In the genomic region with DNA sequence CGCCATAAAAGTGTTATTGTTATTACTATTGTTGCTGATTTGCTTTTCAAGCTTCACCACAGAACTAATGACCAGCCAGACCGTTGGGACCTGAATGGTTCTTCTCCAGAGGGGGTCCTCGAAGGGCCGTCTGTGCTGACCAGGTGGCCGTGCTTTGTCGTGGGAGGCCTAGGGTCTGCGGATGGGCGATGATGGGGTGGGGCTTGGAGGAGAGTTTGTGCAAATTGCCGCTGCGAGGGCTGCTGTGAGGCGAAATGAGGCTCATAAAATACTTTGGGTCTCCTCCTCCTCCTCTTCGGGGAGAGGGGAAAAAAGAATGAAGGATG, we compare ENCODE assay signal across 8 cellular contexts. TPM values are rescaled to one million over a fixed set of nuclear protein-coding genes. Genes with fewer than 3 reads are reported as not detected.
A peak's percentile ranks its signal among the peaks of the same experiment; 100 is the strongest.
DNase-seq lines count a peak whose midpoint lies in the region; ATAC-seq and TF ChIP-seq lines count a peak whose summit lies in the region.

No MANE protein-coding gene starts in this region.

- H3K4me1 Mint-ChIP-seq in H9, result peaks cover 43 to 45% of the 10 kb centered on the region in 2 experiments
- peaks cover 46% of the 10 kb centered on the region for H3K4me1 Mint-ChIP-seq in T-helper 17 cell

- H2AFZ ChIP-seq in H9 (ENCODE audit: low read length) (peak overlapping the region; percentile 60), hepatocyte (peak overlapping the region; percentile 45)

- peaks cover 7% of the 10 kb centered on the region for H3K79me1 ChIP-seq in H9 (ENCODE audit: insufficient read depth, low read depth, low read length, poor library complexity, severe bottlenecking)

- no peak overlapping the region for H2BK5ac ChIP-seq in H9 (ENCODE audit: insufficient read length, low read length)

- H2BK12ac ChIP-seq in H9 (ENCODE audit: insufficient read length, low read depth, low read length), result no peak overlapping the region

- peak; percentile 41 for DNase-seq in H9
- no peak for DNase-seq in T-helper 17 cell
- DNase-seq in hepatocyte (ENCODE audit: low spot score), result no peak
- DNase-seq in stomach, result no peak
- DNase-seq in middle frontal gyrus (ENCODE audit: extremely low spot score, low spot score), result no peak

- H4K8ac ChIP-seq in H9 (replicated peaks; ENCODE audit: insufficient read length, low read depth, low read length), result no peak overlapping the region

- no peak overlapping the region; the same call in 1 of the 2 replicates for H3K14ac ChIP-seq in H9 (ENCODE audit: insufficient read depth, low read length)

- no peak for TF ChIP-seq EP300 in stomach (IDR thresholded peaks at IDR 0.05)

- peaks cover 0 to 3% of the 10 kb centered on the region in 2 experiments; a peak in 3 of 5 replicates for H3K9me3 Mint-ChIP-seq in H9

- peak overlapping the region; percentile 87 to 94 (median 90) for H3K9ac ChIP-seq in BLaER1 treated with 17β-estradiol and CSF1 and Interleukin-3, amounts not matched to agents 10 nM and 100 nM
- H3K9ac ChIP-seq in H9 (ENCODE audit: extremely low read depth, insufficient read length, low read length), result peak overlapping the region; percentile 53

- H4K91ac ChIP-seq in H9 (ENCODE audit: insufficient read length, low read depth, low read length), result no peak overlapping the region

- H3K23ac ChIP-seq in H9 (ENCODE audit: insufficient read length, low read depth, low read length), result no peak overlapping the region

- peaks cover 8 to 35% (median 29%) of the 10 kb centered on the region in 11 experiments; a peak in 20 of 22 replicates for H4K20me1 ChIP-seq in BLaER1 treated with 17β-estradiol and CSF1 and Interleukin-3, amounts not matched to agents 10 nM and 100 nM
- no peaks in the 10 kb centered on the region for H4K20me1 ChIP-seq in H9 (ENCODE audit: control insufficient read depth, insufficient read depth, insufficient read length)
- no peaks in the 10 kb centered on the region for H4K20me1 ChIP-seq in hepatocyte (ENCODE audit: insufficient read depth, poor library complexity, severe bottlenecking)

- H2AK5ac ChIP-seq in H9 (ENCODE audit: insufficient read length, low read length), result no peak overlapping the region

- peaks cover 8% of the 10 kb centered on the region; the same call in 1 of the 2 replicates for H3K79me2 ChIP-seq in H9 (ENCODE audit: insufficient read depth, low read length)
- H3K79me2 ChIP-seq in hepatocyte, result peaks cover 29% of the 10 kb centered on the region

- H3K23me2 ChIP-seq in H9 (ENCODE audit: insufficient read length, low read depth, low read length, poor library complexity, severe bottlenecking), result peaks cover 18% of the 10 kb centered on the region

- H3K4me3 ChIP-seq in BLaER1 treated with 17β-estradiol and CSF1 and Interleukin-3, amounts not matched to agents 10 nM and 100 nM, result peak overlapping the region; percentile 71 to 91 (median 86)
- H3K4me3 ChIP-seq in hepatocyte (peak overlapping the region; percentile 18), stomach (peak overlapping the region; percentile 71 to 91 (median 74))

- TF ChIP-seq CTCF in H9 (conservative IDR thresholded peaks at IDR 0.05), result no peak
- TF ChIP-seq CTCF in hepatocyte (IDR thresholded peaks at IDR 0.05; ENCODE audit: poor library complexity), result no peak
- no peak for TF ChIP-seq CTCF in stomach (IDR thresholded peaks at IDR 0.05)

- no peaks in the 10 kb centered on the region for H3K9me2 ChIP-seq in hepatocyte (replicated peaks; ENCODE audit: insufficient read depth)

- peak overlapping the region; percentile 77 to 92 (median 83); a peak in 21 of 22 replicates for H3K27ac ChIP-seq in BLaER1 treated with 17β-estradiol and CSF1 and Interleukin-3, amounts not matched to agents 10 nM and 100 nM
- H3K27ac ChIP-seq in H9 (ENCODE audit: insufficient read length, low read depth, low read length) (no peak overlapping the region), hepatocyte (peak overlapping the region; percentile 13), stomach (peak overlapping the region; percentile 80 to 93 (median 92))

- peaks cover 28 to 32% (median 29%) of the 10 kb centered on the region in 3 experiments for H3K36me3 Mint-ChIP-seq in H9 (ENCODE audit: insufficient read depth in 1 of 3, low read depth in 3 of 3)
- H3K36me3 Mint-ChIP-seq in T-helper 17 cell (ENCODE audit: low read depth), result peaks cover 13% of the 10 kb centered on the region

- no peak overlapping the region for H4K5ac ChIP-seq in H9 (ENCODE audit: insufficient read length, low read depth, low read length)

- peak overlapping the region; percentile 94 to 99 (median 96); a peak in 6 of 7 replicates for H3K27ac Mint-ChIP-seq in H9
- H3K27ac Mint-ChIP-seq in T-helper 17 cell, result peak overlapping the region; percentile 100

- H3K36me3 ChIP-seq in BLaER1 treated with 17β-estradiol and CSF1 and Interleukin-3, amounts not matched to agents 10 nM and 100 nM, result peaks cover 27 to 32% (median 29%) of the 10 kb centered on the region in 11 experiments
- H3K36me3 ChIP-seq in hepatocyte (replicated peaks; ENCODE audit: insufficient read depth, low read depth) (no peaks in the 10 kb centered on the region), stomach (peaks cover 26 to 30% (median 30%) of the 10 kb centered on the region in 4 donors)

- peak overlapping the region; percentile 9 for H3K18ac ChIP-seq in H9 (ENCODE audit: insufficient read length, low read depth, low read length)

- no peak overlapping the region for H2BK20ac ChIP-seq in H9 (ENCODE audit: low read depth, low read length, poor library complexity, severe bottlenecking)

- no peak overlapping the region for H3T11ph ChIP-seq in H9 (ENCODE audit: low read length)

- H3K4me1 ChIP-seq in BLaER1 treated with 17β-estradiol and CSF1 and Interleukin-3, amounts not matched to agents 10 nM and 100 nM, result peaks cover 45 to 51% (median 49%) of the 10 kb centered on the region in 10 experiments
- H3K4me1 ChIP-seq in H9 (ENCODE audit: insufficient read depth, low read length) (peaks cover 9% of the 10 kb centered on the region; the same call in 1 of the 2 replicates), hepatocyte (ENCODE audit: insufficient read depth) (peaks cover 14% of the 10 kb centered on the region), stomach (peaks cover 36 to 48% (median 47%) of the 10 kb centered on the region in 4 donors)

- no peak overlapping the region for H2BK15ac ChIP-seq in H9 (ENCODE audit: low read depth, low read length)

- intact Hi-C loops in stomach (cut with DNase I; ENCODE audit: low total_unique reads), result no loop called here

- no peak overlapping the region for H3K56ac ChIP-seq in H9 (ENCODE audit: insufficient read length, low read depth, low read length)

- H3K4ac ChIP-seq in H9 (ENCODE audit: low read depth, low read length), result no peak overlapping the region

- no peaks in the 10 kb centered on the region; the same call in 1 of the 2 replicates for H3K27me3 Mint-ChIP-seq in H9 (ENCODE audit: low read depth)
- H3K27me3 Mint-ChIP-seq in T-helper 17 cell, result no peaks in the 10 kb centered on the region

- H3K9me3 ChIP-seq in BLaER1 treated with 17β-estradiol and CSF1 and Interleukin-3, amounts not matched to agents 10 nM and 100 nM (replicated peaks in 1 of 11), result no peaks in the 10 kb centered on the region
- H3K9me3 ChIP-seq in H9 (ENCODE audit: control insufficient read depth, low read depth, low read length) (no peaks in the 10 kb centered on the region), T-helper 17 cell (ENCODE audit: control insufficient read depth, low read length, poor library complexity, severe bottlenecking) (no peaks in the 10 kb centered on the region), hepatocyte (ENCODE audit: low read depth) (no peaks in the 10 kb centered on the region), stomach (no peaks in the 10 kb centered on the region)

- peak overlapping the region; percentile 86 to 100 (median 96) for H3K4me2 ChIP-seq in BLaER1 treated with 17β-estradiol and CSF1 and Interleukin-3, amounts not matched to agents 10 nM and 100 nM
- H3K4me2 ChIP-seq in H9 (ENCODE audit: insufficient read depth, insufficient read length, low read length) (peak overlapping the region; percentile 93), hepatocyte (peak overlapping the region; percentile 74)

- no peak for ATAC-seq in T-helper 17 cell
- ATAC-seq in HG03457 (IDR thresholded peaks at IDR 0.05; ENCODE audit: unreplicated experiment), result no peak
- no peak for ATAC-seq in GM21723 (IDR thresholded peaks at IDR 0.05; ENCODE audit: unreplicated experiment)

- no peak for TF ChIP-seq POLR2A in stomach (IDR thresholded peaks at IDR 0.05)

- WGBS in H9 (ENCODE audit: extremely low coverage, insufficient read length, low lambda C conversion rate), result no CpG with 5 or more reads among the region's 12 CpGs
- WGBS in hepatocyte (ENCODE audit: low lambda C conversion rate, missing lambda C conversion rate), result 5% methylated on average over 12 of the region's 12 CpGs
- 1 to 4% (median 2%) methylated on average over 12 of the region's 12 CpGs for WGBS in stomach, 5 donors

- H3K4me3 Mint-ChIP-seq in H9, result peak overlapping the region; percentile 95 to 100
- peak overlapping the region; percentile 100 for H3K4me3 Mint-ChIP-seq in T-helper 17 cell

- H2BK120ac ChIP-seq in H9 (ENCODE audit: low read depth, low read length, poor library complexity, severe bottlenecking), result no peak overlapping the region

- H3K27me3 ChIP-seq in BLaER1 treated with 17β-estradiol and CSF1 and Interleukin-3, amounts not matched to agents 10 nM and 100 nM, result no peaks in the 10 kb centered on the region
- H3K27me3 ChIP-seq in H9 (ENCODE audit: insufficient read depth, low read length) (no peaks in the 10 kb centered on the region), hepatocyte (no peaks in the 10 kb centered on the region), stomach (no peaks in the 10 kb centered on the region)

RNA-seq across cellular contexts. Expression of a gene that starts 0.8 kb away (rescaled TPM):
- 80.2 and 80.4 TPM in 2 replicates for total RNA-seq in H9 (2021)
- 10 to 100 TPM; 34.5 to 49.0 TPM for total RNA-seq in T-helper 17 cell
- 26.4 and 31.0 TPM in 2 replicates for total RNA-seq in hepatocyte
- polyA plus RNA-seq in hepatocyte, result 28.4 and 35.3 TPM in 2 replicates
- 100 to 1,000 TPM in 2 of 5 donors, 10 to 100 TPM in 3; 18.2 to 127 (median 59.8) TPM for total RNA-seq in stomach
- polyA plus RNA-seq in stomach, result 10 to 100 TPM; 27.5 to 31.3 (median 27.5) TPM

RNA-seq across cellular contexts. Expression of a gene that starts 6.0 kb away (rescaled TPM):
- total RNA-seq in H9 (2021), result 8.1 TPM in 2 replicates
- 10 to 100 TPM; 17.1 to 20.2 TPM for total RNA-seq in T-helper 17 cell
- total RNA-seq in hepatocyte, result 21.6 and 23.4 TPM in 2 replicates
- polyA plus RNA-seq in hepatocyte, result 23.2 and 23.8 TPM in 2 replicates
- total RNA-seq in stomach, result 10 to 100 TPM in 4 of 5 donors, 1 to 10 TPM in 1; 1.2 to 45.2 (median 11.9) TPM
- polyA plus RNA-seq in stomach, result 10 to 100 TPM in 2 of 3 donors, 1 to 10 TPM in 1; 9.8 to 11.8 (median 10.5) TPM

RNA-seq across cellular contexts. Expression of a gene that starts 9.7 kb away (rescaled TPM):
- 28.2 and 29.5 TPM in 2 replicates for total RNA-seq in H9 (2021)
- total RNA-seq in T-helper 17 cell, result 100 to 1,000 TPM; 269 to 344 TPM
- 39.1 and 59.3 TPM in 2 replicates for total RNA-seq in hepatocyte
- 108 and 116 TPM in 2 replicates for polyA plus RNA-seq in hepatocyte
- 100 to 1,000 TPM in 2 of 5 donors, 10 to 100 TPM in 3; 29.0 to 242 (median 59.5) TPM for total RNA-seq in stomach
- polyA plus RNA-seq in stomach, result 10 to 100 TPM; 17.0 to 53.5 (median 37.5) TPM

RNA-seq across cellular contexts. Expression of a gene that starts 24.8 kb away (rescaled TPM):
- 70.5 and 74.3 TPM in 2 replicates for total RNA-seq in H9 (2021)
- total RNA-seq in T-helper 17 cell, result 10 to 100 TPM; 42.1 to 56.2 TPM
- total RNA-seq in hepatocyte, result 57.4 and 63.3 TPM in 2 replicates
- polyA plus RNA-seq in hepatocyte, result 82.1 and 89.3 TPM in 2 replicates
- 100 to 1,000 TPM in 1 of 5 donors, 10 to 100 TPM in 4; 10.4 to 103 (median 52.7) TPM for total RNA-seq in stomach
- 100 to 1,000 TPM in 1 of 3 donors, 10 to 100 TPM in 2; 37.4 to 112 (median 44.3) TPM for polyA plus RNA-seq in stomach

RNA-seq across cellular contexts. Expression of a gene that starts 34.2 kb away (rescaled TPM):
- total RNA-seq in H9 (2021) (85.8 and 90.7 TPM in 2 replicates), T-helper 17 cell (10 to 100 TPM; 16.5 to 25.7 TPM), hepatocyte (43.9 and 52.7 TPM in 2 replicates), stomach (10 to 100 TPM in 3 of 5 donors, 1 to 10 TPM in 1, not detected in 1; 9.7 to 32.9 (median 12.8) TPM)
- polyA plus RNA-seq in hepatocyte (19.5 and 27.2 TPM in 2 replicates), stomach (100 to 1,000 TPM; 117 to 265 (median 202) TPM)

Comparison
In these comparisons a context has a peak if more than half of its experiments do, and no peak if none do; other contexts are left out.
1. H3K4me3 ChIP-seq: peak in every context shown above with its lines; median percentile 86 in BLaER1 treated with 17β-estradiol and CSF1 and Interleukin-3, amounts not matched to agents 10 nM and 100 nM; 74 in stomach; 18 in hepatocyte.